8 cellular contexts compared by ENCODE assay signal in genomic region chr1:26529655-26530539, GRCh38. TPM values are rescaled to one million over a fixed set of nuclear protein-coding genes. Genes with fewer than 3 reads are reported as not detected.
A peak's percentile ranks its signal among the peaks of the same experiment; 100 is the strongest.
DNase-seq lines count a peak whose midpoint lies in the region; ATAC-seq and TF ChIP-seq lines count a peak whose summit lies in the region.

Gene RPS6KA1 (plus strand): TSS chr1:26529761. CDS start chr1:26529921, 160 bp downstream.

- peak; percentile 61 for TF ChIP-seq POLR2A in GM19099 (IDR thresholded peaks at IDR 0.05; ENCODE audit: extremely low read depth, insufficient read length, low read depth)

- peak; percentile 79 for ATAC-seq in HG03342 (IDR thresholded peaks at IDR 0.05; ENCODE audit: unreplicated experiment)
- ATAC-seq in mucosa of descending colon, result peak; percentile 65

- H3K36me3 ChIP-seq in mucosa of descending colon (ENCODE audit: low read depth), result no peaks in the 10 kb centered on the region

- H3K9me3 ChIP-seq in mucosa of descending colon, result no peaks in the 10 kb centered on the region

- H3K4me3 ChIP-seq in epithelial cell of esophagus (ENCODE audit: low read length), result peak within 1 kb of the TSS; percentile 81
- peak within 1 kb of the TSS; percentile 81 for H3K4me3 ChIP-seq in mucosa of descending colon

- intact Hi-C loops in mucosa of descending colon (cut with DNase I, micrococcal nuclease), result no loop called here

- TF ChIP-seq CTCF in epithelial cell of esophagus (IDR thresholded peaks at IDR 0.05; ENCODE audit: insufficient read depth, low read depth, low read length, missing control alignments) (no peak), mucosa of descending colon (IDR thresholded peaks at IDR 0.05) (no peak)

- DNase-seq in C1 segment of cervical spinal cord (lab: John Stamatoyannopoulos, UW) (peak in 9 of 14 donors; percentile 21 to 61 (median 37)), NOMO-1 (lab: John Stamatoyannopoulos, UW; ENCODE audit: unreplicated experiment in 2 of 2) (peak; percentile 50 to 82), activated T-cell treated with anti-CD3 and anti-CD28 coated beads for 1 hour (ENCODE audit: low read depth) (peak; percentile 54), epithelial cell of esophagus (ENCODE audit: low read depth) (peak; percentile 60), mucosa of descending colon (peak; percentile 76 to 85 (median 82))
- peak; percentile 29 to 30 for DNase-seq in stimulated activated CD8-positive, alpha-beta memory T cell treated with anti-CD3 and anti-CD28 coated beads, Interleukin-7, amount 100 ng/mL, for 1 hour (ENCODE audit: low read depth in 2 of 2)

- H3K4me1 ChIP-seq in mucosa of descending colon (ENCODE audit: low read depth), result peaks cover 23% of the 10 kb centered on the region

RNA-seq across cellular contexts. Expression of gene RPS6KA1, which starts in this region (rescaled TPM):
- 100 to 1,000 TPM in 2 of 3 donors, 10 to 100 TPM in 1; 81.4 to 183 (median 146) TPM for total RNA-seq in mucosa of descending colon

Comparison
In these comparisons a context has a peak if more than half of its experiments do, and no peak if none do; other contexts are left out.
1. Peak in every context shown above with its lines: DNase-seq, ATAC-seq and H3K4me3 ChIP-seq.
2. DNase-seq: peak in every context shown above with its lines; median percentile 82 in mucosa of descending colon; 66 in NOMO-1; 60 in epithelial cell of esophagus; 54 in activated T-cell treated with anti-CD3 and anti-CD28 coated beads for 1 hour; 37 in C1 segment of cervical spinal cord; 30 in stimulated activated CD8-positive, alpha-beta memory T cell treated with anti-CD3 and anti-CD28 coated beads, Interleukin-7, amount 100 ng/mL, for 1 hour.